28 cellular contexts compared by ENCODE assay signal in the genomic region with DNA sequence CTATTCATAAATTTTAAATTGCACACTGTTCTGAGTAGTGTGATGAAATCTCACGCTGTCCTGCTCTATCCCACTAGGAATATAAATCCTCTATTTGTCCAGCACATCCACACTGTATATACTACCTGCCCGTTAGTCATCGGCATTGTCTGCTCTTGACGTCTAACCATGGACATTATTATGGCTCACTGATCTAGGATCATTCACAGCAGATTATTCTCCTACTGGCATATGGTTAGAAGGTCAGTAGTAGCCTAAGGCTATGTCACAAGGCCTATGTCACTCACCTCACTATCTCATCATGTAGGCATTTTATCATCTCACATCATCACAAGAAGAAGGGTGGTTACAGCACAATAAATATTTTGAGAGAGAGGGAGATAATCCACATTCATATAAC.
A peak's percentile ranks its signal among the peaks of the same experiment; 100 is the strongest.
DNase-seq lines count a peak whose midpoint lies in the region; FAIRE-seq and TF ChIP-seq lines count a peak whose summit lies in the region.
"Had no signal": no experiment of that assay in that cellular context is flagged by ENCODE, and none has a peak within 500 bp of the region (broad histone marks: within the 10 kb centered on the region; RNA-seq: fewer than 3 reads in every experiment).

No MANE protein-coding gene starts in this region.

- H3K4me3 ChIP-seq in epithelial cell of esophagus (ENCODE audit: low read length), result no peak overlapping the region
- no peak overlapping the region for H3K4me3 ChIP-seq in trophoblast cell (ENCODE audit: low read depth, low read length)
- no peak overlapping the region for H3K4me3 ChIP-seq in esophagus squamous epithelium
- H3K4me3 ChIP-seq: body of pancreas, K562, psoas muscle, testis had no signal

- H3K9ac ChIP-seq in trophoblast cell (ENCODE audit: low read length), result no peak overlapping the region

- no peak for TF ChIP-seq CTCF in epithelial cell of esophagus (IDR thresholded peaks at IDR 0.05; ENCODE audit: insufficient read depth, low read depth, low read length, missing control alignments)
- TF ChIP-seq CTCF in esophagus squamous epithelium (IDR thresholded peaks at IDR 0.05), result no peak

- WGBS in trophoblast cell (ENCODE audit: extremely low coverage, insufficient coverage, insufficient read length), result no CpG with 5 or more reads among the region's 4 CpGs
- 81 to 85% methylated on average over 4 of the region's 4 CpGs for WGBS in esophagus squamous epithelium, 2 donors

- no peak overlapping the region for H3K18ac ChIP-seq in trophoblast cell (ENCODE audit: low read length)

- H2AK5ac ChIP-seq in trophoblast cell (ENCODE audit: low read length), result no peak overlapping the region

- H3K27ac ChIP-seq in trophoblast cell (ENCODE audit: low read depth, low read length) (no peak overlapping the region), esophagus squamous epithelium (no peak overlapping the region)
- H3K27ac ChIP-seq: body of pancreas, psoas muscle, testis, VCaP had no signal

- H4K91ac ChIP-seq in trophoblast cell (ENCODE audit: low read depth, low read length), result no peak overlapping the region

- H3K23ac ChIP-seq in trophoblast cell (ENCODE audit: low read length), result no peak overlapping the region

- no peak overlapping the region for H4K8ac ChIP-seq in trophoblast cell (ENCODE audit: low read depth, low read length)

- DNase-seq in H54 (ENCODE audit: insufficient read length, low spot score), result no peak
- peak; percentile 24 for DNase-seq in NCI-H460 (ENCODE audit: extremely low read depth, low read depth)
- DNase-seq in epithelial cell of esophagus (ENCODE audit: low read depth), result peak; percentile 40
- DNase-seq in trophoblast cell, result peak; percentile 75 to 95
- no peak for DNase-seq in hippocampal formation (lab: John Stamatoyannopoulos, UW)
- no peak for DNase-seq in hepatic stellate cell (ENCODE audit: low spot score)
- DNase-seq in esophagus squamous epithelium (lab: John Stamatoyannopoulos, UW), result no peak
- DNase-seq: activated CD4-positive, alpha-beta T cell treated with anti-CD3 and anti-CD28 coated beads for 48 hours; activated naive CD4-positive, alpha-beta T cell treated with Interleukin-2 at 50 U/mL for 16 hours; activated T-cell treated with anti-CD3 and anti-CD28 coated beads, Interleukin-2, amount 50 U/mL, for 48 hours; body of pancreas; DMS153; effector CD4-positive, alpha-beta T cell; foreskin fibroblast; GDM1; hypothalamus; left ventricle myocardium superior; midbrain; MM.1S; naive thymus-derived CD4-positive, alpha-beta T cell; NCI-H1417 treated with DMSO at 0.1 percent for 48 hours; NCI-H446; psoas muscle; stimulated activated naive CD4-positive, alpha-beta T cell treated with Interleukin-2 at 50 U/mL for 16 hours; testis had no signal

- H2BK120ac ChIP-seq in trophoblast cell (ENCODE audit: insufficient read depth, low read length, poor library complexity), result no peak overlapping the region

- peaks cover 0 to 2% of the 10 kb centered on the region in 2 experiments for H3K36me3 ChIP-seq in trophoblast cell (ENCODE audit: control insufficient read depth in 1 of 2, insufficient read depth in 2 of 2, low read length in 2 of 2)
- peaks cover 0 to 1% (median 0%) of the 10 kb centered on the region in 3 donors for H3K36me3 ChIP-seq in esophagus squamous epithelium

- no peak overlapping the region for H2AFZ ChIP-seq in trophoblast cell (ENCODE audit: insufficient read depth, low read length, poor library complexity)

- H3K14ac ChIP-seq in trophoblast cell (ENCODE audit: low read length), result no peak overlapping the region

- intact Hi-C loops in esophagus squamous epithelium (cut with DNase I), result no loop called here

- TF ChIP-seq POLR2A in H54 (IDR thresholded peaks at IDR 0.05; ENCODE audit: low read depth, low read length) (no peak), esophagus squamous epithelium (IDR thresholded peaks at IDR 0.05) (no peak)

- no peak overlapping the region for H3K4ac ChIP-seq in trophoblast cell (ENCODE audit: low read depth, low read length)

- H3K4me2 ChIP-seq in trophoblast cell (ENCODE audit: low read length), result no peak overlapping the region

- no peak overlapping the region for H2BK5ac ChIP-seq in trophoblast cell (ENCODE audit: low read depth, low read length, poor library complexity)

- H3K79me1 ChIP-seq in trophoblast cell (ENCODE audit: low read length), result no peaks in the 10 kb centered on the region

- no peak overlapping the region for H2BK12ac ChIP-seq in trophoblast cell (ENCODE audit: low read length)

- peaks cover 0 to 5% of the 10 kb centered on the region in 2 experiments for H3K4me1 ChIP-seq in trophoblast cell (ENCODE audit: control insufficient read depth in 1 of 2, insufficient read depth in 2 of 2, low read length in 2 of 2)
- H3K4me1 ChIP-seq in esophagus squamous epithelium, result peaks cover 0 to 5% (median 0%) of the 10 kb centered on the region in 3 donors
- H3K4me1 ChIP-seq: body of pancreas, testis had no signal

- H3K9me3 ChIP-seq in trophoblast cell (ENCODE audit: insufficient read depth, low read depth, low read length) (no peaks in the 10 kb centered on the region), esophagus squamous epithelium (no peaks in the 10 kb centered on the region)
- H3K9me3 ChIP-seq: body of pancreas, psoas muscle, testis had no signal

- H3K27me3 ChIP-seq in trophoblast cell (ENCODE audit: insufficient read depth, low read length), result no peaks in the 10 kb centered on the region
- no peaks in the 10 kb centered on the region for H3K27me3 ChIP-seq in esophagus squamous epithelium
- H3K27me3 ChIP-seq: body of pancreas, testis had no signal

- H3K79me2 ChIP-seq in trophoblast cell (ENCODE audit: control insufficient read depth, insufficient read depth, low read length, poor library complexity), result peaks cover 2% of the 10 kb centered on the region

- FAIRE-seq in H54 (lab: Jason Lieb, UNC), result peak; percentile 27
- FAIRE-seq: K562, urothelium cell line had no signal

- no peak overlapping the region for H4K12ac ChIP-seq in trophoblast cell (ENCODE audit: low read depth, low read length)

Comparison
In these comparisons a context has a peak if more than half of its experiments do, and no peak if none do; other contexts are left out.
1. DNase-seq: peak in NCI-H460 (single experiment), epithelial cell of esophagus (single experiment) and trophoblast cell (2 of 2); none in H54 (single experiment), hippocampal formation (0 of 2), hepatic stellate cell (single experiment) and esophagus squamous epithelium (single experiment).